19 cellular contexts compared by ENCODE assay signal in the genomic region with DNA sequence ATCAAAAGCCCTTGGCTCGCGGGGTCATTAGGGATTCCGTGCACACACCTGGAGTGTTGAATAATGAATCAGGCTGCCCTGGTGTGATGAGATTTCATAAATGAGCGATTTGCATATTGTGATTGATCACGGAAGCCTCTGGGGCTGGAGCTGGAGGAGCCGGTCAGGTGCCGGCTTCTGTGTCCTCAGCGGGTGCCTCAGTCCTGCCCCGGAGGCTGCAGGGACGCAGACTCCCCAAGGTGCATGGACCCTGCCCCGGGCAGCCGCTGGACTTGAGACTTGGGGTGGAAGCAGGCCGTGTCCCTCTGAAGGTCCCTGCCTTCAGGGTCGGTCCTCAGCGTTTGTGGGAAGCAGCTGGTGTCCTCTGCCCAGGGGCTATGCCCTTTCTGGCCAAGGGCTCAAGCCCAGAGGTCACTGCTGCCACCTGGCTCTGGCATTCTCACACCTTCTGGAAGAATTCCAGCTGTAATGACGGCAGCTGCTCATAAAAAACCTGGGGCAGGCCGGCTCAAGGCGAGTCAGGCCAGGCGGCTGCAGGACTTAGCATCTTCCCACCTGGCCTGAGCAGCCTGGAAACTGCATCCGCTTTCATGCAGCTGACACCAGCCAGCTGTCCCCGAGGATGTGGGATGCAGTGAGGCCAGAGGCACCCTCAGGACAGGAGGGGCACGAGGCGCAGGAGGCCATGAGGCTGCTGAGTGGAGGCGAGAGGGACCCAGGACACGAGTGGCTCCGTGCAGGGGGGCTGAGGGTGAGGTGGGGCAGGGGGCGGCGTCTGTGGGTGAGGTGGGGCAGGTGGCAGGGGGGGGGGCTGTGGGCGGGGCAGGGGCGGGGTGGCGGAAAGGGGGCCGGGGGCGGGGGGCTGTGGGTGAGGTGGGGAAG. TPM values are rescaled to one million over a fixed set of nuclear protein-coding genes. Genes with fewer than 3 reads are reported as not detected.
DNase-seq lines count a peak whose midpoint lies in the region; ATAC-seq and TF ChIP-seq lines count a peak whose summit lies in the region.
"Had no signal": no experiment of that assay in that cellular context is flagged by ENCODE, and none has a peak within 500 bp of the region (broad histone marks: within the 10 kb centered on the region; RNA-seq: fewer than 3 reads in every experiment).

No MANE protein-coding gene starts in this region.

- H3K4me1 ChIP-seq in SK-N-SH (ENCODE audit: control insufficient read depth in 1 of 2, insufficient read depth in 2 of 2, low read depth in 1 of 2, low read length in 1 of 2) (no peaks in the 10 kb centered on the region; a peak in 1 of 4 replicates), colonic mucosa (no peaks in the 10 kb centered on the region), mucosa of descending colon (ENCODE audit: low read depth) (no peaks in the 10 kb centered on the region)
- no peaks in the 10 kb centered on the region for H3K4me1 ChIP-seq in naive thymus-derived CD4-positive, alpha-beta T cell (ENCODE audit: control insufficient read depth in 2 of 2, insufficient read depth in 2 of 2, low read length in 2 of 2)
- H3K4me1 ChIP-seq: Peyer's patch had no signal

- no peak overlapping the region for H2AFZ ChIP-seq in SK-N-SH (ENCODE audit: low read depth)

- no peak overlapping the region for H3K4me2 ChIP-seq in SK-N-SH

- peaks cover 0 to 7% (median 4%) of the 10 kb centered on the region in 5 donors for H3K27me3 Mint-ChIP-seq in naive thymus-derived CD4-positive, alpha-beta T cell
- no peaks in the 10 kb centered on the region for H3K27me3 Mint-ChIP-seq in T-helper 2 cell treated with Interferon-gamma antibody and Interleukin-4, amounts not matched to agents 5 μg/mL and 100 μg/mL, for 36 hours (ENCODE audit: low read depth)
- H3K27me3 Mint-ChIP-seq in activated T-helper 2 cell treated with anti-CD3 and anti-CD28 coated beads, Interferon-gamma antibody, Interleukin-2, Interleukin-4, amounts not matched to agents 10 μg/mL and 5 μg/mL and 100 μg/mL, durations not matched to agents 14 hours and 24 hours and 36 hours (ENCODE audit: low read depth) = no peaks in the 10 kb centered on the region

- no peak for TF ChIP-seq EP300 in SK-N-SH (IDR thresholded peaks at IDR 0.05; ENCODE audit: borderline replicate concordance in 1 of 2, low read depth in 1 of 2, low read length in 1 of 2)

- no peaks in the 10 kb centered on the region for H3K36me3 Mint-ChIP-seq in naive thymus-derived CD4-positive, alpha-beta T cell
- no peaks in the 10 kb centered on the region for H3K36me3 Mint-ChIP-seq in T-helper 2 cell treated with Interferon-gamma antibody and Interleukin-4, amounts not matched to agents 5 μg/mL and 100 μg/mL, for 36 hours (ENCODE audit: low read depth)
- H3K36me3 Mint-ChIP-seq in activated T-helper 2 cell treated with anti-CD3 and anti-CD28 coated beads, Interferon-gamma antibody, Interleukin-2, Interleukin-4, amounts not matched to agents 10 μg/mL and 5 μg/mL and 100 μg/mL, durations not matched to agents 14 hours and 24 hours and 36 hours (ENCODE audit: low read depth) = no peaks in the 10 kb centered on the region

- H4K20me1 ChIP-seq in SK-N-SH (ENCODE audit: insufficient read depth) = no peaks in the 10 kb centered on the region

- no peak for TF ChIP-seq CTCF in SK-N-SH (IDR thresholded peaks at IDR 0.05)
- TF ChIP-seq CTCF in colonic mucosa (IDR thresholded peaks at IDR 0.05) = no peak
- TF ChIP-seq CTCF in mucosa of descending colon (IDR thresholded peaks at IDR 0.05) = no peak

- H3K4me1 Mint-ChIP-seq in naive thymus-derived CD4-positive, alpha-beta T cell = peaks cover 0 to 2% (median 0%) of the 10 kb centered on the region in 7 donors
- H3K4me1 Mint-ChIP-seq in T-helper 2 cell treated with Interferon-gamma antibody and Interleukin-4, amounts not matched to agents 5 μg/mL and 100 μg/mL, for 36 hours (ENCODE audit: low read depth) = no peaks in the 10 kb centered on the region
- H3K4me1 Mint-ChIP-seq in activated T-helper 2 cell treated with anti-CD3 and anti-CD28 coated beads, Interferon-gamma antibody, Interleukin-2, Interleukin-4, amounts not matched to agents 10 μg/mL and 5 μg/mL and 100 μg/mL, durations not matched to agents 14 hours and 24 hours and 36 hours (ENCODE audit: low read depth) = no peaks in the 10 kb centered on the region

- no peaks in the 10 kb centered on the region for H3K79me2 ChIP-seq in SK-N-SH (ENCODE audit: insufficient read depth)

- H3K9ac ChIP-seq in SK-N-SH (no peak overlapping the region), colonic mucosa (ENCODE audit: low read depth in 2 of 2, low read length in 2 of 2) (no peak overlapping the region)

- 34% methylated on average over 17 of the region's 33 CpGs for WGBS in SK-N-SH (ENCODE audit: low lambda C conversion rate)

- no peak overlapping the region for H3K27ac Mint-ChIP-seq in naive thymus-derived CD4-positive, alpha-beta T cell
- no peak overlapping the region for H3K27ac Mint-ChIP-seq in T-helper 2 cell treated with Interferon-gamma antibody and Interleukin-4, amounts not matched to agents 5 μg/mL and 100 μg/mL, for 36 hours
- H3K27ac Mint-ChIP-seq in activated T-helper 2 cell treated with anti-CD3 and anti-CD28 coated beads, Interferon-gamma antibody, Interleukin-2, Interleukin-4, amounts not matched to agents 10 μg/mL and 5 μg/mL and 100 μg/mL, durations not matched to agents 14 hours and 24 hours and 36 hours = no peak overlapping the region

- TF ChIP-seq RAD21 in SK-N-SH (IDR thresholded peaks at IDR 0.05; ENCODE audit: low read length) = no peak

- no peaks in the 10 kb centered on the region for H3K27me3 ChIP-seq in SK-N-SH (ENCODE audit: insufficient read depth)
- peaks cover 7% of the 10 kb centered on the region for H3K27me3 ChIP-seq in colonic mucosa
- no peaks in the 10 kb centered on the region for H3K27me3 ChIP-seq in naive thymus-derived CD4-positive, alpha-beta T cell (ENCODE audit: control insufficient read depth in 2 of 2, insufficient read depth in 2 of 2, low read length in 2 of 2)
- H3K27me3 ChIP-seq: Peyer's patch had no signal

- POLR2A ChIA-PET in SK-N-SH (lab: Yijun Ruan, JAX) = no interaction called here
- POLR2A ChIA-PET in naive thymus-derived CD4-positive, alpha-beta T cell (lab: Charles Lee) = no interaction called here

- DNase-seq in SK-N-SH = peak; percentile 58
- peak; percentile 28 for DNase-seq in NCI-H2196 treated with DMSO at 0.1 percent for 48 hours (lab: John Stamatoyannopoulos, UW; ENCODE audit: unreplicated experiment)
- DNase-seq in colonic mucosa = peak; percentile 27
- DNase-seq in mucosa of descending colon = peak in 2 of 3 donors; percentile 34 to 39
- no peak for DNase-seq in naive thymus-derived CD4-positive, alpha-beta T cell
- no peak for DNase-seq in T-helper 2 cell treated with Interferon-gamma antibody and Interleukin-4, amounts not matched to agents 5 μg/mL and 100 μg/mL, for 36 hours (ENCODE audit: low spot score)
- no peak for DNase-seq in activated T-helper 2 cell treated with anti-CD3 and anti-CD28 coated beads, Interferon-gamma antibody, Interleukin-2, Interleukin-4, amounts not matched to agents 10 μg/mL and 5 μg/mL and 100 μg/mL, durations not matched to agents 14 hours and 24 hours and 36 hours (ENCODE audit: low spot score)
- DNase-seq: DMS 273 treated with DMSO at 0.1 percent for 48 hours, GOT3, MM.1S, NCI-H1105, NCI-H187, NCI-H446 treated with DMSO at 0.1 percent for 48 hours, NCI-H82, Peyer's patch, SIG-M5, SW 1271 had no signal

- ATAC-seq in SK-N-SH treated with all-trans-retinoic acid at 6 μM for 48 hours = no peak
- peak; percentile 40 for ATAC-seq in mucosa of descending colon
- no peak for ATAC-seq in naive thymus-derived CD4-positive, alpha-beta T cell

- CTCF ChIA-PET in SK-N-SH (lab: Yijun Ruan, JAX) = no interaction called here
- CTCF ChIA-PET in naive thymus-derived CD4-positive, alpha-beta T cell (lab: Charles Lee) = no interaction called here

- intact Hi-C loops in colonic mucosa (cut with DNase I) (no loop called here), mucosa of descending colon (cut with DNase I, micrococcal nuclease) (no loop called here)
- intact Hi-C loops in naive thymus-derived CD4-positive, alpha-beta T cell (cut with micrococcal nuclease) = no loop called here
- intact Hi-C loops in activated T-helper 2 cell treated with anti-CD3 and anti-CD28 coated beads, Interferon-gamma antibody, Interleukin-2, Interleukin-4, amounts not matched to agents 10 μg/mL and 5 μg/mL and 100 μg/mL, durations not matched to agents 14 hours and 24 hours and 36 hours (cut with micrococcal nuclease) = no loop called here

- H3K27ac ChIP-seq in SK-N-SH (ENCODE audit: low read depth in 2 of 2, low read length in 1 of 2) = no peak overlapping the region
- no peak overlapping the region for H3K27ac ChIP-seq in colonic mucosa
- H3K27ac ChIP-seq in naive thymus-derived CD4-positive, alpha-beta T cell (ENCODE audit: low read depth, low read length) = no peak overlapping the region
- H3K27ac ChIP-seq: C4-2B, Peyer's patch had no signal

- H3K4me3 Mint-ChIP-seq in naive thymus-derived CD4-positive, alpha-beta T cell = no peak overlapping the region
- no peak overlapping the region for H3K4me3 Mint-ChIP-seq in T-helper 2 cell treated with Interferon-gamma antibody and Interleukin-4, amounts not matched to agents 5 μg/mL and 100 μg/mL, for 36 hours
- no peak overlapping the region for H3K4me3 Mint-ChIP-seq in activated T-helper 2 cell treated with anti-CD3 and anti-CD28 coated beads, Interferon-gamma antibody, Interleukin-2, Interleukin-4, amounts not matched to agents 10 μg/mL and 5 μg/mL and 100 μg/mL, durations not matched to agents 14 hours and 24 hours and 36 hours (ENCODE audit: low read depth)

- no peaks in the 10 kb centered on the region for H3K9me3 ChIP-seq in SK-N-SH
- H3K9me3 ChIP-seq in colonic mucosa = no peaks in the 10 kb centered on the region
- no peaks in the 10 kb centered on the region for H3K9me3 ChIP-seq in mucosa of descending colon
- no peaks in the 10 kb centered on the region for H3K9me3 ChIP-seq in naive thymus-derived CD4-positive, alpha-beta T cell (ENCODE audit: control insufficient read depth in 2 of 3, low read length in 3 of 3)
- H3K9me3 ChIP-seq: Peyer's patch had no signal

- H3K4me3 ChIP-seq in SK-N-SH (ENCODE audit: low read depth in 2 of 2, low read length in 1 of 2) = no peak overlapping the region
- no peak overlapping the region for H3K4me3 ChIP-seq in colonic mucosa
- no peak overlapping the region for H3K4me3 ChIP-seq in mucosa of descending colon
- H3K4me3 ChIP-seq in naive thymus-derived CD4-positive, alpha-beta T cell (ENCODE audit: low read length) = no peak overlapping the region
- H3K4me3 ChIP-seq: Peyer's patch had no signal

- no peaks in the 10 kb centered on the region for H3F3A ChIP-seq in SK-N-SH (replicated peaks; ENCODE audit: insufficient read depth)

- no peaks in the 10 kb centered on the region for H3K36me3 ChIP-seq in SK-N-SH (replicated peaks in 1 of 2; ENCODE audit: control insufficient read depth in 1 of 2, insufficient read depth in 2 of 2, low read length in 1 of 2)
- H3K36me3 ChIP-seq in colonic mucosa = no peaks in the 10 kb centered on the region
- H3K36me3 ChIP-seq in mucosa of descending colon (ENCODE audit: low read depth) = no peaks in the 10 kb centered on the region
- H3K36me3 ChIP-seq in naive thymus-derived CD4-positive, alpha-beta T cell (ENCODE audit: control insufficient read depth in 2 of 3, insufficient read depth in 3 of 3, low read length in 3 of 3) = no peaks in the 10 kb centered on the region
- H3K36me3 ChIP-seq: Peyer's patch had no signal

- H3K9me3 Mint-ChIP-seq in naive thymus-derived CD4-positive, alpha-beta T cell = no peaks in the 10 kb centered on the region
- no peaks in the 10 kb centered on the region for H3K9me3 Mint-ChIP-seq in T-helper 2 cell treated with Interferon-gamma antibody and Interleukin-4, amounts not matched to agents 5 μg/mL and 100 μg/mL, for 36 hours
- H3K9me3 Mint-ChIP-seq in activated T-helper 2 cell treated with anti-CD3 and anti-CD28 coated beads, Interferon-gamma antibody, Interleukin-2, Interleukin-4, amounts not matched to agents 10 μg/mL and 5 μg/mL and 100 μg/mL, durations not matched to agents 14 hours and 24 hours and 36 hours = no peaks in the 10 kb centered on the region

- H3K9me2 ChIP-seq in SK-N-SH = no peaks in the 10 kb centered on the region

RNA-seq across cellular contexts. Expression of a gene that starts 47.7 kb away (rescaled TPM):
- not detected in 2 replicates for polyA plus RNA-seq in SK-N-SH (2012; rRNA removed)
- not detected in 2 replicates for polyA plus RNA-seq in SK-N-SH (2012; cell fraction: cytosol; rRNA removed)
- polyA plus RNA-seq in SK-N-SH (2012; cell fraction: nucleus; rRNA removed) = not detected in 2 replicates
- total RNA-seq in colonic mucosa = not detected
- under 1 TPM in 1 of 3 donors, not detected in 2; 0.10 TPM for total RNA-seq in mucosa of descending colon
- not detected for total RNA-seq in naive thymus-derived CD4-positive, alpha-beta T cell
- not detected for polyA plus RNA-seq in naive thymus-derived CD4-positive, alpha-beta T cell
- not detected in 2 replicates for total RNA-seq in activated T-helper 2 cell treated with anti-CD3 and anti-CD28 coated beads, Interferon-gamma antibody, Interleukin-2, Interleukin-4, amounts not matched to agents 10 μg/mL and 5 μg/mL and 100 μg/mL, durations not matched to agents 14 hours and 24 hours and 36 hours
- total RNA-seq: Peyer's patch had no signal

Comparison
In these comparisons a context has a peak if more than half of its experiments do, and no peak if none do; other contexts are left out.
1. DNase-seq: peak in SK-N-SH (single experiment), NCI-H2196 treated with DMSO at 0.1 percent for 48 hours (single experiment), colonic mucosa (single experiment) and mucosa of descending colon (2 of 3); none in naive thymus-derived CD4-positive, alpha-beta T cell (0 of 9), T-helper 2 cell treated with Interferon-gamma antibody and Interleukin-4, amounts not matched to agents 5 μg/mL and 100 μg/mL, for 36 hours (single experiment) and activated T-helper 2 cell treated with anti-CD3 and anti-CD28 coated beads, Interferon-gamma antibody, Interleukin-2, Interleukin-4, amounts not matched to agents 10 μg/mL and 5 μg/mL and 100 μg/mL, durations not matched to agents 14 hours and 24 hours and 36 hours (single experiment).